Comparison of ENCODE assay signal across 13 cellular contexts in genomic region chr9:94031946-94032345, GRCh38. TPM values are rescaled to one million over a fixed set of nuclear protein-coding genes. Genes with fewer than 3 reads are reported as not detected.
DNase-seq lines count a peak whose midpoint lies in the region; ATAC-seq and TF ChIP-seq lines count a peak whose summit lies in the region.
"Had no signal": no experiment of that assay in that cellular context is flagged by ENCODE, and none has a peak within 500 bp of the region (broad histone marks: within the 10 kb centered on the region; RNA-seq: fewer than 3 reads in every experiment).

No MANE protein-coding gene starts in this region.

- TF ChIP-seq CTCF in BE2C (IDR thresholded peaks at IDR 0.05; ENCODE audit: low read depth, low read length) (no peak), HFFc6 (IDR thresholded peaks at IDR 0.05) (no peak), brain (conservative IDR thresholded peaks at IDR 0.05) (no peak)

- H3K9me3 ChIP-seq in BE2C, result no peaks in the 10 kb centered on the region
- H3K9me3 ChIP-seq in naive thymus-derived CD4-positive, alpha-beta T cell (ENCODE audit: control insufficient read depth in 2 of 3, low read length in 3 of 3), result no peaks in the 10 kb centered on the region

- peak overlapping the region; percentile 93; the same call in 1 of the 2 replicates for H3K4me3 ChIP-seq in BE2C (ENCODE audit: low read depth, low read length)
- H3K4me3 ChIP-seq in naive thymus-derived CD4-positive, alpha-beta T cell (ENCODE audit: low read length), result no peak overlapping the region

- ATAC-seq in naive thymus-derived CD4-positive, alpha-beta T cell, result no peak
- ATAC-seq in GM21515 (IDR thresholded peaks at IDR 0.05; ENCODE audit: unreplicated experiment) (no peak), GM21717 (IDR thresholded peaks at IDR 0.05; ENCODE audit: unreplicated experiment) (no peak), GM18520 (IDR thresholded peaks at IDR 0.05; ENCODE audit: unreplicated experiment) (no peak)

- H3K4me3 Mint-ChIP-seq in HFFc6 (peak overlapping the region; percentile 99; the same call in 1 of the 2 replicates), brain (peak overlapping the region; percentile 93 to 99 (median 97))
- H3K4me3 Mint-ChIP-seq in naive thymus-derived CD4-positive, alpha-beta T cell, result peak overlapping the region in 9 of 10 donors; percentile 21 to 100 (median 98)

- no peaks in the 10 kb centered on the region for H3K4me1 ChIP-seq in BE2C
- H3K4me1 ChIP-seq in naive thymus-derived CD4-positive, alpha-beta T cell (ENCODE audit: control insufficient read depth in 2 of 2, insufficient read depth in 2 of 2, low read length in 2 of 2), result peaks cover 0 to 10% of the 10 kb centered on the region in 2 donors

- H3K27me3 ChIP-seq in BE2C, result no peaks in the 10 kb centered on the region
- H3K27me3 ChIP-seq in naive thymus-derived CD4-positive, alpha-beta T cell (ENCODE audit: control insufficient read depth in 2 of 2, insufficient read depth in 2 of 2, low read length in 2 of 2), result peaks cover 0 to under 1% of the 10 kb centered on the region in 2 donors

- no peak overlapping the region; the same call in 1 of the 2 replicates for H3K27ac Mint-ChIP-seq in HFFc6
- H3K27ac Mint-ChIP-seq in brain, result peak overlapping the region in 1 of 5 experiments; percentile 90
- H3K27ac Mint-ChIP-seq in naive thymus-derived CD4-positive, alpha-beta T cell, result peak overlapping the region in 4 of 9 donors; percentile 81 to 99 (median 87)

- H3K36me3 Mint-ChIP-seq in HFFc6 (ENCODE audit: low read depth) (no peaks in the 10 kb centered on the region), brain (peaks cover 11% of the 10 kb centered on the region)
- peaks cover 0 to 1% (median 0%) of the 10 kb centered on the region in 5 donors for H3K36me3 Mint-ChIP-seq in naive thymus-derived CD4-positive, alpha-beta T cell

- CTCF ChIA-PET in naive thymus-derived CD4-positive, alpha-beta T cell (lab: Charles Lee), result interaction anchor here (1.0 kb wide), 1 partner anchor 34 kb away, joined by 3 read pairs; no protein-coding TSS in a partner anchor

- H3K36me3 ChIP-seq in BE2C, result no peaks in the 10 kb centered on the region
- peaks cover 0 to 5% (median 0%) of the 10 kb centered on the region in 3 experiments for H3K36me3 ChIP-seq in naive thymus-derived CD4-positive, alpha-beta T cell (ENCODE audit: control insufficient read depth in 2 of 3, insufficient read depth in 3 of 3, low read length in 3 of 3)

- H3K9me3 Mint-ChIP-seq in HFFc6 (no peaks in the 10 kb centered on the region), brain (peaks cover 12 to 22% (median 19%) of the 10 kb centered on the region in 5 experiments)
- peaks cover 0 to 1% (median 0%) of the 10 kb centered on the region in 11 donors for H3K9me3 Mint-ChIP-seq in naive thymus-derived CD4-positive, alpha-beta T cell

- H3K27ac ChIP-seq in naive thymus-derived CD4-positive, alpha-beta T cell (ENCODE audit: low read depth, low read length), result no peak overlapping the region

- H3K4me1 Mint-ChIP-seq in HFFc6 (ENCODE audit: low read depth) (peaks cover 26% of the 10 kb centered on the region), brain (peaks cover 43% of the 10 kb centered on the region)
- H3K4me1 Mint-ChIP-seq in naive thymus-derived CD4-positive, alpha-beta T cell, result peaks cover 10 to 44% (median 41%) of the 10 kb centered on the region in 7 donors

- intact Hi-C loops in naive thymus-derived CD4-positive, alpha-beta T cell (cut with micrococcal nuclease), result loop anchor here in 1 of 2 donors (2.0 to 10.0 kb wide), 3 partner anchors 21 to 580 kb away; partner anchors contain the start of genes FAM120A, FAM120AOS and PHF2

- POLR2A ChIA-PET in naive thymus-derived CD4-positive, alpha-beta T cell (lab: Charles Lee), result interaction anchor here (0.6 kb wide), 2 partner anchors 76 to 206 kb away, joined by 3 to 4 read pairs; no protein-coding TSS in a partner anchor

- peaks cover 2% of the 10 kb centered on the region; the same call in 1 of the 2 replicates for H3K27me3 Mint-ChIP-seq in HFFc6 (ENCODE audit: insufficient read depth)
- H3K27me3 Mint-ChIP-seq in brain, result peaks cover 6% of the 10 kb centered on the region
- H3K27me3 Mint-ChIP-seq in naive thymus-derived CD4-positive, alpha-beta T cell, result peaks cover 0 to 19% (median 6%) of the 10 kb centered on the region in 5 donors

- DNase-seq in BE2C (no peak), HFFc6 (no peak), OCI-M1 (lab: John Stamatoyannopoulos, UW) (no peak)
- DNase-seq in naive thymus-derived CD4-positive, alpha-beta T cell, result no peak
- DNase-seq: effector memory CD4-positive, alpha-beta T cell; islet precursor cell; Kasumi-1; NCI-H446; small intestine had no signal

RNA-seq across cellular contexts. Expression of gene PTPDC1, which starts 52.3 kb away (rescaled TPM):
- polyA plus RNA-seq in BE2C (2012; ENCODE audit: insufficient read depth, insufficient read length, low read depth), result 4.7 TPM
- 1 to 10 TPM; 2.3 to 3.1 (median 2.9) TPM for total RNA-seq in HFFc6 (2021; fragmentation: NEBNext Ultra II Directional; extraction: Animal tissue kit (Norgen Biotek cat#: 25700))
- 10.2 TPM for polyA plus RNA-seq in brain (ENCODE audit: insufficient read depth, low read depth, low replicate concordance)
- 1 to 10 TPM; 4.1 to 8.5 (median 4.7) TPM for total RNA-seq in naive thymus-derived CD4-positive, alpha-beta T cell
- polyA plus RNA-seq in naive thymus-derived CD4-positive, alpha-beta T cell, result 1 to 10 TPM; 2.5 to 3.5 TPM
